1 cellular context compared by ENCODE assay signal in the genomic region with DNA sequence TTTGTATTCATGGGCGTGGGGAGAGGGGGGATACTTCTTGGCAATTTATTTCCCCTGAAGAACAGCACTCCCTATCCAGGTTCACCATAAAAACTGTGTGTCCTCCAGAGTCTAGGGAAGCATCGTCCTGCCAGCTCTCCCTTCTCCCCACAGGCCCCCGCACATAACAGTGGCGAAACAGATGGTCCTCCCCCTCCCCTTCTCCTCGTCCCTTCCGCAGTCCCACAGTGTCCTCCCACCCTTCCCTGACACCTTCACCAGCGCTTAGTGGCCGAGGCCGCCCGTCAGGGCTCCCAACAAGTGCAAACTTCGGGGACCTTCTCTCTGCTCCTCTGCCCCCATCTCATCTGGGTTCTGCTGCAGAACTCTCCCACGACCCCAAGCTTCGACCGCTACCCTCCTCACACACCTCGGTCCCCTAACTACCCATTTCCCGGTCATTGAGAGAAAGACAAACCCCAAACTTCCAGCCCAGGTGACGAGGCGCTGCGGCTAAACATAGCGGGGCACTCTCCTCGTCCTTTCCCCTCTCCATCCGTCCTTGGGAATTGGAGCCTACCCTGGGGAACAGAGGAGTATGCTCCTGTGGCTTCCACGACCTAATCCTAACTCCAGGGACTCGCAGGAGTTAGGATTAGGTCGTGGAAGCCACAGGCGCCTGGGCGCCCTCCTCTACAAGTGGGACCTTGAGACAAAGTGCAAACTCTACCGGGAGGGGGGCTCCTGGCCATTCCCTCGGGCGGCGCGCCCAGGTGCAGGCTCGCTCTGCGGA.
TF ChIP-seq lines count a peak whose summit lies in the region.

No MANE protein-coding gene starts in this region.

TF ChIP-seq in HCT116, 20 proteins besides CTCF, POLR2A, EP300 and RAD21 (continued from another document):
- TF ChIP-seq, protein P1, sequence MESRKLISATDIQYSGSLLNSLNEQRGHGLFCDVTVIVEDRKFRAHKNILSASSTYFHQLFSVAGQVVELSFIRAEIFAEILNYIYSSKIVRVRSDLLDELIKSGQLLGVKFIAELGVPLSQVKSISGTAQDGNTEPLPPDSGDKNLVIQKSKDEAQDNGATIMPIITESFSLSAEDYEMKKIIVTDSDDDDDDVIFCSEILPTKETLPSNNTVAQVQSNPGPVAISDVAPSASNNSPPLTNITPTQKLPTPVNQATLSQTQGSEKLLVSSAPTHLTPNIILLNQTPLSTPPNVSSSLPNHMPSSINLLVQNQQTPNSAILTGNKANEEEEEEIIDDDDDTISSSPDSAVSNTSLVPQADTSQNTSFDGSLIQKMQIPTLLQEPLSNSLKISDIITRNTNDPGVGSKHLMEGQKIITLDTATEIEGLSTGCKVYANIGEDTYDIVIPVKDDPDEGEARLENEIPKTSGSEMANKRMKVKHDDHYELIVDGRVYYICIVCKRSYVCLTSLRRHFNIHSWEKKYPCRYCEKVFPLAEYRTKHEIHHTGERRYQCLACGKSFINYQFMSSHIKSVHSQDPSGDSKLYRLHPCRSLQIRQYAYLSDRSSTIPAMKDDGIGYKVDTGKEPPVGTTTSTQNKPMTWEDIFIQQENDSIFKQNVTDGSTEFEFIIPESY (IDR thresholded peaks at IDR 0.05; ENCODE audit: extremely low read depth, insufficient replicate concordance, low read length): no peak
- TF ChIP-seq, protein P2, sequence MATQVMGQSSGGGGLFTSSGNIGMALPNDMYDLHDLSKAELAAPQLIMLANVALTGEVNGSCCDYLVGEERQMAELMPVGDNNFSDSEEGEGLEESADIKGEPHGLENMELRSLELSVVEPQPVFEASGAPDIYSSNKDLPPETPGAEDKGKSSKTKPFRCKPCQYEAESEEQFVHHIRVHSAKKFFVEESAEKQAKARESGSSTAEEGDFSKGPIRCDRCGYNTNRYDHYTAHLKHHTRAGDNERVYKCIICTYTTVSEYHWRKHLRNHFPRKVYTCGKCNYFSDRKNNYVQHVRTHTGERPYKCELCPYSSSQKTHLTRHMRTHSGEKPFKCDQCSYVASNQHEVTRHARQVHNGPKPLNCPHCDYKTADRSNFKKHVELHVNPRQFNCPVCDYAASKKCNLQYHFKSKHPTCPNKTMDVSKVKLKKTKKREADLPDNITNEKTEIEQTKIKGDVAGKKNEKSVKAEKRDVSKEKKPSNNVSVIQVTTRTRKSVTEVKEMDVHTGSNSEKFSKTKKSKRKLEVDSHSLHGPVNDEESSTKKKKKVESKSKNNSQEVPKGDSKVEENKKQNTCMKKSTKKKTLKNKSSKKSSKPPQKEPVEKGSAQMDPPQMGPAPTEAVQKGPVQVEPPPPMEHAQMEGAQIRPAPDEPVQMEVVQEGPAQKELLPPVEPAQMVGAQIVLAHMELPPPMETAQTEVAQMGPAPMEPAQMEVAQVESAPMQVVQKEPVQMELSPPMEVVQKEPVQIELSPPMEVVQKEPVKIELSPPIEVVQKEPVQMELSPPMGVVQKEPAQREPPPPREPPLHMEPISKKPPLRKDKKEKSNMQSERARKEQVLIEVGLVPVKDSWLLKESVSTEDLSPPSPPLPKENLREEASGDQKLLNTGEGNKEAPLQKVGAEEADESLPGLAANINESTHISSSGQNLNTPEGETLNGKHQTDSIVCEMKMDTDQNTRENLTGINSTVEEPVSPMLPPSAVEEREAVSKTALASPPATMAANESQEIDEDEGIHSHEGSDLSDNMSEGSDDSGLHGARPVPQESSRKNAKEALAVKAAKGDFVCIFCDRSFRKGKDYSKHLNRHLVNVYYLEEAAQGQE (IDR thresholded peaks at IDR 0.05; ENCODE audit: low read depth): no peak
- no peak for TF ChIP-seq CEBPB (IDR thresholded peaks at IDR 0.05; ENCODE audit: low read depth)
